ENCODE assay signal across 15 cellular contexts in genomic region chr7:76053461-76053860, GRCh38. TPM values are rescaled to one million over a fixed set of nuclear protein-coding genes. Genes with fewer than 3 reads are reported as not detected.
DNase-seq lines count a peak whose midpoint lies in the region; ATAC-seq and TF ChIP-seq lines count a peak whose summit lies in the region.
"Had no signal": no experiment of that assay in that cellular context is flagged by ENCODE, and none has a peak within 500 bp of the region (broad histone marks: within the 10 kb centered on the region; RNA-seq: fewer than 3 reads in every experiment).

No MANE protein-coding gene starts in this region.

- in situ Hi-C loops in Panc1 (cut with HindIII; ENCODE audit: low pct_unique_long_range_greater_than_20kb, low sequenced_read_pairs): no loop called here
- in situ Hi-C loops in G401 (cut with HindIII; ENCODE audit: low sequenced_read_pairs): no loop called here

- H3K36me3 Mint-ChIP-seq in activated naive CD8-positive, alpha-beta T cell treated with anti-CD3 and anti-CD28 coated beads, Interleukin-2, amount 10 ng/mL, durations not matched to agents 7 days and 5 days: peaks cover 20% of the 10 kb centered on the region
- H3K36me3 Mint-ChIP-seq in activated naive CD8-positive, alpha-beta T cell treated with anti-CD3 and anti-CD28 coated beads, Interleukin-2, amount 50 U/mL, for 24 hours (ENCODE audit: low read depth): peaks cover 45% of the 10 kb centered on the region
- peaks cover 34% of the 10 kb centered on the region for H3K36me3 Mint-ChIP-seq in activated CD8-positive, alpha-beta memory T cell treated with anti-CD3 and anti-CD28 coated beads, Interleukin-2, amount 10 ng/mL, durations not matched to agents 7 days and 5 days

- intact Hi-C loops in Panc1 (cut with micrococcal nuclease; ENCODE audit: unreplicated experiment): no loop called here

- peak overlapping the region; percentile 6 for H3K27ac Mint-ChIP-seq in activated naive CD8-positive, alpha-beta T cell treated with anti-CD3 and anti-CD28 coated beads, Interleukin-2, amount 10 ng/mL, durations not matched to agents 7 days and 5 days
- H3K27ac Mint-ChIP-seq in activated naive CD8-positive, alpha-beta T cell treated with anti-CD3 and anti-CD28 coated beads, Interleukin-2, amount 50 U/mL, for 24 hours: no peak overlapping the region
- H3K27ac Mint-ChIP-seq in activated CD8-positive, alpha-beta memory T cell treated with anti-CD3 and anti-CD28 coated beads, Interleukin-2, amount 10 ng/mL, durations not matched to agents 7 days and 5 days: no peak overlapping the region

- H3K4me1 ChIP-seq in Panc1 (ENCODE audit: control insufficient read depth, insufficient read depth, low read length) (peaks cover 16% of the 10 kb centered on the region; the same call in 1 of the 2 replicates), fibroblast of lung (ENCODE audit: control insufficient read depth, extremely low read depth, insufficient read depth, low read length) (peaks cover 15% of the 10 kb centered on the region)

- no peak overlapping the region for H3K4me3 ChIP-seq in Panc1 (ENCODE audit: low read depth in 2 of 2, low read length in 2 of 2)
- no peak overlapping the region for H3K4me3 ChIP-seq in fibroblast of lung (replicated peaks in 1 of 4; ENCODE audit: control extremely low read depth in 1 of 4, insufficient read depth in 1 of 4, low read depth in 3 of 4, low read length in 4 of 4)
- no peak overlapping the region for H3K4me3 ChIP-seq in skin epidermis

- BruUV-seq in Panc1 (replicated peaks; lab: Mats Ljungman, UMichigan): no TSS peak

- H3K4me1 Mint-ChIP-seq in activated naive CD8-positive, alpha-beta T cell treated with anti-CD3 and anti-CD28 coated beads, Interleukin-2, amount 10 ng/mL, durations not matched to agents 7 days and 5 days: peaks cover 21% of the 10 kb centered on the region
- peaks cover 34% of the 10 kb centered on the region for H3K4me1 Mint-ChIP-seq in activated naive CD8-positive, alpha-beta T cell treated with anti-CD3 and anti-CD28 coated beads, Interleukin-2, amount 50 U/mL, for 24 hours
- H3K4me1 Mint-ChIP-seq in activated CD8-positive, alpha-beta memory T cell treated with anti-CD3 and anti-CD28 coated beads, Interleukin-2, amount 10 ng/mL, durations not matched to agents 7 days and 5 days: peaks cover 44% of the 10 kb centered on the region

- no peak for ATAC-seq in activated naive CD8-positive, alpha-beta T cell treated with anti-CD3 and anti-CD28 coated beads, Interleukin-2, amount 10 ng/mL, durations not matched to agents 7 days and 5 days (ENCODE audit: low read depth)
- no peak for ATAC-seq in activated naive CD8-positive, alpha-beta T cell treated with anti-CD3 and anti-CD28 coated beads, Interleukin-2, amount 50 U/mL, for 24 hours
- ATAC-seq in Panc1: 0 out of 2 replicates have a peak, but pooled peaks have one; percentile 21
- no peak for ATAC-seq in activated CD8-positive, alpha-beta memory T cell treated with anti-CD3 and anti-CD28 coated beads, Interleukin-2, amount 10 ng/mL, durations not matched to agents 7 days and 5 days
- ATAC-seq: naive thymus-derived CD8-positive, alpha-beta T cell; stimulated activated naive CD8-positive, alpha-beta T cell treated with anti-CD3 and anti-CD28 coated beads, Interleukin-15, amount 100 ng/mL, for 72 hours had no signal

- POLR2A ChIA-PET in activated naive CD8-positive, alpha-beta T cell treated with anti-CD3 and anti-CD28 coated beads, Interleukin-2, amount 10 ng/mL, durations not matched to agents 7 days and 5 days (lab: Charles Lee): no interaction called here
- POLR2A ChIA-PET in Panc1 (lab: Charles Lee): no interaction called here

- TF ChIP-seq CTCF in Panc1 (IDR thresholded peaks at IDR 0.05) (no peak), fibroblast of lung (conservative IDR thresholded peaks at IDR 0.05 in 1 of 2, IDR thresholded peaks at IDR 0.05 in 1 of 2; ENCODE audit: low read depth in 1 of 2, low read length in 2 of 2) (no peak)

- H2AFZ ChIP-seq in fibroblast of lung (ENCODE audit: low read length): no peak overlapping the region

- no peak overlapping the region for H3K9ac ChIP-seq in fibroblast of lung (ENCODE audit: insufficient read depth, low read length)

- no peak for DNase-seq in activated naive CD8-positive, alpha-beta T cell treated with anti-CD3 and anti-CD28 coated beads, Interleukin-2, amount 10 ng/mL, durations not matched to agents 7 days and 5 days
- DNase-seq in activated naive CD8-positive, alpha-beta T cell treated with anti-CD3 and anti-CD28 coated beads, Interleukin-2, amount 50 U/mL, for 24 hours: no peak
- no peak for DNase-seq in Panc1 (ENCODE audit: low read depth, low spot score)
- no peak for DNase-seq in fibroblast of lung (ENCODE audit: low read depth in 2 of 2)
- no peak for DNase-seq in activated CD8-positive, alpha-beta memory T cell treated with anti-CD3 and anti-CD28 coated beads, Interleukin-2, amount 10 ng/mL, durations not matched to agents 7 days and 5 days
- no peak for DNase-seq in G401 (ENCODE audit: low spot score)
- no peak for DNase-seq in SHP77 (lab: John Stamatoyannopoulos, UW)
- DNase-seq: activated effector memory CD4-positive, alpha-beta T cell treated with Interleukin-2 at 50 U/mL for 16 hours; anterior cingulate cortex; CD8-positive, alpha-beta memory T cell; immature natural killer cell; naive thymus-derived CD8-positive, alpha-beta T cell; NCI-H187 treated with DMSO at 0.1 percent for 48 hours; stimulated activated naive CD8-positive, alpha-beta T cell treated with anti-CD3 and anti-CD28 coated beads, Interleukin-15, amount 100 ng/mL, for 72 hours had no signal

- H4K20me1 ChIP-seq in fibroblast of lung (ENCODE audit: control insufficient read depth, extremely low read depth, insufficient read depth, low read length): peaks cover 2% of the 10 kb centered on the region

- CTCF ChIA-PET in Panc1 (lab: Charles Lee): no interaction called here
- CTCF ChIA-PET in activated CD8-positive, alpha-beta memory T cell treated with anti-CD3 and anti-CD28 coated beads, Interleukin-2, amount 10 ng/mL, durations not matched to agents 7 days and 5 days (lab: Charles Lee): interaction anchor here (1.6 kb wide), 2 partner anchors 33 to 209 kb away, joined by 4 read pairs; no protein-coding TSS in a partner anchor

- no peaks in the 10 kb centered on the region for H3K9me3 ChIP-seq in Panc1 (ENCODE audit: control insufficient read depth, insufficient read depth, low read depth, low read length)
- no peaks in the 10 kb centered on the region for H3K9me3 ChIP-seq in fibroblast of lung (ENCODE audit: control insufficient read depth, insufficient read depth, low read depth, low read length)

- H3K27ac ChIP-seq in Panc1 (ENCODE audit: low read length): no peak overlapping the region
- H3K27ac ChIP-seq in fibroblast of lung (ENCODE audit: insufficient read depth, low read length): peak overlapping the region; percentile 4
- H3K27ac ChIP-seq in skin epidermis: peak overlapping the region in 12 of 21 experiments; percentile 2 to 70 (median 50)

- no peaks in the 10 kb centered on the region for H3K27me3 ChIP-seq in Panc1 (ENCODE audit: control insufficient read depth, insufficient read depth, low read length)
- no peaks in the 10 kb centered on the region for H3K27me3 ChIP-seq in fibroblast of lung (ENCODE audit: control insufficient read depth, insufficient read depth, low read length)

- peaks cover 16% of the 10 kb centered on the region for H3K36me3 ChIP-seq in Panc1 (ENCODE audit: control insufficient read depth, insufficient read depth, low read length)
- peaks cover 14% of the 10 kb centered on the region for H3K36me3 ChIP-seq in fibroblast of lung (ENCODE audit: control insufficient read depth, insufficient read depth, low read length)

- H3K79me2 ChIP-seq in fibroblast of lung (ENCODE audit: control insufficient read depth, insufficient read depth, low read length): peaks cover 72% of the 10 kb centered on the region

- no peak overlapping the region for H3K4me3 Mint-ChIP-seq in activated naive CD8-positive, alpha-beta T cell treated with anti-CD3 and anti-CD28 coated beads, Interleukin-2, amount 10 ng/mL, durations not matched to agents 7 days and 5 days
- H3K4me3 Mint-ChIP-seq in activated naive CD8-positive, alpha-beta T cell treated with anti-CD3 and anti-CD28 coated beads, Interleukin-2, amount 50 U/mL, for 24 hours: no peak overlapping the region
- H3K4me3 Mint-ChIP-seq in activated CD8-positive, alpha-beta memory T cell treated with anti-CD3 and anti-CD28 coated beads, Interleukin-2, amount 10 ng/mL, durations not matched to agents 7 days and 5 days: no peak overlapping the region
- H3K4me3 Mint-ChIP-seq: immature natural killer cell; naive thymus-derived CD8-positive, alpha-beta T cell; stimulated activated naive CD8-positive, alpha-beta T cell treated with anti-CD3 and anti-CD28 coated beads, Interleukin-15, amount 100 ng/mL, for 72 hours had no signal

- no peaks in the 10 kb centered on the region for H3K27me3 Mint-ChIP-seq in activated naive CD8-positive, alpha-beta T cell treated with anti-CD3 and anti-CD28 coated beads, Interleukin-2, amount 10 ng/mL, durations not matched to agents 7 days and 5 days
- H3K27me3 Mint-ChIP-seq in activated naive CD8-positive, alpha-beta T cell treated with anti-CD3 and anti-CD28 coated beads, Interleukin-2, amount 50 U/mL, for 24 hours: no peaks in the 10 kb centered on the region
- no peaks in the 10 kb centered on the region for H3K27me3 Mint-ChIP-seq in activated CD8-positive, alpha-beta memory T cell treated with anti-CD3 and anti-CD28 coated beads, Interleukin-2, amount 10 ng/mL, durations not matched to agents 7 days and 5 days
- H3K27me3 Mint-ChIP-seq: CD8-positive, alpha-beta memory T cell; naive thymus-derived CD8-positive, alpha-beta T cell; stimulated activated naive CD8-positive, alpha-beta T cell treated with anti-CD3 and anti-CD28 coated beads, Interleukin-15, amount 100 ng/mL, for 72 hours had no signal

- no peak overlapping the region for H3K4me2 ChIP-seq in fibroblast of lung (ENCODE audit: extremely low read depth, insufficient read depth, low read length)

- H3K9me3 Mint-ChIP-seq in activated naive CD8-positive, alpha-beta T cell treated with anti-CD3 and anti-CD28 coated beads, Interleukin-2, amount 10 ng/mL, durations not matched to agents 7 days and 5 days: no peaks in the 10 kb centered on the region
- H3K9me3 Mint-ChIP-seq in activated naive CD8-positive, alpha-beta T cell treated with anti-CD3 and anti-CD28 coated beads, Interleukin-2, amount 50 U/mL, for 24 hours: no peaks in the 10 kb centered on the region
- no peaks in the 10 kb centered on the region for H3K9me3 Mint-ChIP-seq in activated CD8-positive, alpha-beta memory T cell treated with anti-CD3 and anti-CD28 coated beads, Interleukin-2, amount 10 ng/mL, durations not matched to agents 7 days and 5 days (ENCODE audit: low read depth)
- H3K9me3 Mint-ChIP-seq: CD8-positive, alpha-beta memory T cell; immature natural killer cell; naive thymus-derived CD8-positive, alpha-beta T cell; stimulated activated naive CD8-positive, alpha-beta T cell treated with anti-CD3 and anti-CD28 coated beads, Interleukin-15, amount 100 ng/mL, for 72 hours had no signal

RNA-seq across cellular contexts. Expression of gene MDH2, which starts 5.6 kb away (rescaled TPM):
- total RNA-seq in activated naive CD8-positive, alpha-beta T cell treated with anti-CD3 and anti-CD28 coated beads, Interleukin-2, amount 10 ng/mL, durations not matched to agents 7 days and 5 days: 100 to 1,000 TPM; 132 to 137 TPM
- total RNA-seq in Panc1 (2021; ENCODE audit: unreplicated experiment) (365 TPM), fibroblast of lung (29.5 and 49.4 TPM in 2 replicates)
- polyA plus RNA-seq in Panc1 (2012; ENCODE audit: insufficient read length): 703 TPM
- 90.7 and 131 TPM in 2 replicates for polyA plus RNA-seq in fibroblast of lung
- 155 and 206 TPM in 2 replicates for polyA plus RNA-seq in fibroblast of lung (2012)
- polyA minus RNA-seq in fibroblast of lung (ENCODE audit: low replicate concordance): 313 and 535 TPM in 2 replicates
- 100 to 1,000 TPM; 186 to 230 TPM for total RNA-seq in activated CD8-positive, alpha-beta memory T cell treated with anti-CD3 and anti-CD28 coated beads, Interleukin-2, amount 10 ng/mL, durations not matched to agents 7 days and 5 days
- total RNA-seq in G401 (2014; rRNA removed; shearing (Covaris generic)): 190 and 192 TPM in 2 replicates

RNA-seq across cellular contexts. Expression of gene STYXL1, which starts 5.7 kb away (rescaled TPM):
- 10 to 100 TPM; 28.7 to 30.3 TPM for total RNA-seq in activated naive CD8-positive, alpha-beta T cell treated with anti-CD3 and anti-CD28 coated beads, Interleukin-2, amount 10 ng/mL, durations not matched to agents 7 days and 5 days
- 57.6 TPM for total RNA-seq in Panc1 (2021; ENCODE audit: unreplicated experiment)
- polyA plus RNA-seq in Panc1 (2012; ENCODE audit: insufficient read length): 60.7 TPM
- 49.0 and 49.3 TPM in 2 replicates for total RNA-seq in fibroblast of lung
- polyA plus RNA-seq in fibroblast of lung: 49.8 and 61.2 TPM in 2 replicates
- 34.7 and 41.7 TPM in 2 replicates for polyA plus RNA-seq in fibroblast of lung (2012)
- 35.4 and 48.1 TPM in 2 replicates for polyA minus RNA-seq in fibroblast of lung (ENCODE audit: low replicate concordance)
- total RNA-seq in activated CD8-positive, alpha-beta memory T cell treated with anti-CD3 and anti-CD28 coated beads, Interleukin-2, amount 10 ng/mL, durations not matched to agents 7 days and 5 days: 10 to 100 TPM; 42.6 to 43.6 TPM
- total RNA-seq in G401 (2014; rRNA removed; shearing (Covaris generic)): 61.7 TPM in 2 replicates

RNA-seq across cellular contexts. Expression of gene TMEM120A, which starts 59.1 kb away (rescaled TPM):
- total RNA-seq in activated naive CD8-positive, alpha-beta T cell treated with anti-CD3 and anti-CD28 coated beads, Interleukin-2, amount 10 ng/mL, durations not matched to agents 7 days and 5 days: 10 to 100 TPM; 25.5 to 27.7 TPM
- 71.0 TPM for total RNA-seq in Panc1 (2021; ENCODE audit: unreplicated experiment)
- polyA plus RNA-seq in Panc1 (2012; ENCODE audit: insufficient read length): 73.8 TPM
- 27.7 and 56.1 TPM in 2 replicates for total RNA-seq in fibroblast of lung
- 56.5 and 62.3 TPM in 2 replicates for polyA plus RNA-seq in fibroblast of lung
- 49.7 and 50.7 TPM in 2 replicates for polyA plus RNA-seq in fibroblast of lung (2012)
- polyA minus RNA-seq in fibroblast of lung (ENCODE audit: low replicate concordance): 59.9 and 108 TPM in 2 replicates
- total RNA-seq in activated CD8-positive, alpha-beta memory T cell treated with anti-CD3 and anti-CD28 coated beads, Interleukin-2, amount 10 ng/mL, durations not matched to agents 7 days and 5 days: 10 to 100 TPM; 25.4 to 27.0 TPM
- 18.2 and 19.6 TPM in 2 replicates for total RNA-seq in G401 (2014; rRNA removed; shearing (Covaris generic))
